ENCODE assay signal across 8 cellular contexts in genomic region chr1:241356519-241357365, GRCh38. TPM values are rescaled to one million over a fixed set of nuclear protein-coding genes. Genes with fewer than 3 reads are reported as not detected.
DNase-seq lines count a peak whose midpoint lies in the region; ATAC-seq lines count a peak whose summit lies in the region.

Gene RGS7 (minus strand): TSS chr1:241357205.

- intact Hi-C loops in head of caudate nucleus (cut with DNase I): no loop called here

- CTCF ChIA-PET in activated CD8-positive, alpha-beta memory T cell treated with anti-CD3 and anti-CD28 coated beads, Interleukin-2, amount 10 ng/mL, durations not matched to agents 7 days and 5 days (lab: Charles Lee): no interaction called here

- no peak for DNase-seq in activated CD8-positive, alpha-beta memory T cell treated with anti-CD3 and anti-CD28 coated beads, Interleukin-2, amount 10 ng/mL, durations not matched to agents 7 days and 5 days
- DNase-seq in activated CD8-positive, alpha-beta memory T cell treated with anti-CD3 and anti-CD28 coated beads for 24 hours: no peak
- DNase-seq in NCI-H2029 (lab: John Stamatoyannopoulos, UW): peak; percentile 70
- peak in 41 of 42 donors; percentile 15 to 87 (median 74) for DNase-seq in head of caudate nucleus
- peak; percentile 72 for DNase-seq in occipital lobe (lab: John Stamatoyannopoulos, UW)
- DNase-seq in NAMALWA (ENCODE audit: low spot score): no peak

- H3K27me3 Mint-ChIP-seq in activated CD8-positive, alpha-beta memory T cell treated with anti-CD3 and anti-CD28 coated beads, Interleukin-2, amount 10 ng/mL, durations not matched to agents 7 days and 5 days: peaks cover 31% of the 10 kb centered on the region
- peaks cover 27% of the 10 kb centered on the region for H3K27me3 Mint-ChIP-seq in activated naive CD8-positive, alpha-beta T cell

- no peak within 1 kb of the TSS for H3K27ac Mint-ChIP-seq in activated CD8-positive, alpha-beta memory T cell treated with anti-CD3 and anti-CD28 coated beads, Interleukin-2, amount 10 ng/mL, durations not matched to agents 7 days and 5 days
- no peak within 1 kb of the TSS for H3K27ac Mint-ChIP-seq in activated naive CD8-positive, alpha-beta T cell

- ATAC-seq in activated CD8-positive, alpha-beta memory T cell treated with anti-CD3 and anti-CD28 coated beads, Interleukin-2, amount 10 ng/mL, durations not matched to agents 7 days and 5 days: peak; percentile 45
- ATAC-seq in HG02610 (IDR thresholded peaks at IDR 0.05; ENCODE audit: unreplicated experiment): peak; percentile 58

- H3K4me3 Mint-ChIP-seq in activated CD8-positive, alpha-beta memory T cell treated with anti-CD3 and anti-CD28 coated beads, Interleukin-2, amount 10 ng/mL, durations not matched to agents 7 days and 5 days: no peak within 1 kb of the TSS
- H3K4me3 Mint-ChIP-seq in activated naive CD8-positive, alpha-beta T cell: peak within 1 kb of the TSS; percentile 63

- peaks cover 2% of the 10 kb centered on the region for H3K4me1 Mint-ChIP-seq in activated CD8-positive, alpha-beta memory T cell treated with anti-CD3 and anti-CD28 coated beads, Interleukin-2, amount 10 ng/mL, durations not matched to agents 7 days and 5 days
- H3K4me1 Mint-ChIP-seq in activated naive CD8-positive, alpha-beta T cell (ENCODE audit: low read depth): peaks cover 6% of the 10 kb centered on the region

- no peaks in the 10 kb centered on the region for H3K9me3 Mint-ChIP-seq in activated CD8-positive, alpha-beta memory T cell treated with anti-CD3 and anti-CD28 coated beads, Interleukin-2, amount 10 ng/mL, durations not matched to agents 7 days and 5 days (ENCODE audit: low read depth)
- H3K9me3 Mint-ChIP-seq in activated naive CD8-positive, alpha-beta T cell (ENCODE audit: low read depth): no peaks in the 10 kb centered on the region

- no peaks in the 10 kb centered on the region for H3K36me3 Mint-ChIP-seq in activated CD8-positive, alpha-beta memory T cell treated with anti-CD3 and anti-CD28 coated beads, Interleukin-2, amount 10 ng/mL, durations not matched to agents 7 days and 5 days
- no peaks in the 10 kb centered on the region for H3K36me3 Mint-ChIP-seq in activated naive CD8-positive, alpha-beta T cell

RNA-seq across cellular contexts. Expression of gene RGS7, which starts in this region (rescaled TPM):
- total RNA-seq in activated CD8-positive, alpha-beta memory T cell treated with anti-CD3 and anti-CD28 coated beads, Interleukin-2, amount 10 ng/mL, durations not matched to agents 7 days and 5 days: not detected
- total RNA-seq in occipital lobe: 19.7 TPM

Comparison
In these comparisons a context has a peak if more than half of its experiments do, and no peak if none do; other contexts are left out.
1. RNA of gene RGS7 (total RNA-seq): 19.7 TPM in occipital lobe (single experiment); not detected in activated CD8-positive, alpha-beta memory T cell treated with anti-CD3 and anti-CD28 coated beads, Interleukin-2, amount 10 ng/mL, durations not matched to agents 7 days and 5 days; every median in the first group is over 10 times any median in the second.
2. Peak in ATAC-seq in activated CD8-positive, alpha-beta memory T cell treated with anti-CD3 and anti-CD28 coated beads, Interleukin-2, amount 10 ng/mL, durations not matched to agents 7 days and 5 days; RNA of the gene not detected or under 1 TPM.
3. DNase-seq: peak in NCI-H2029 (single experiment), head of caudate nucleus (41 of 42) and occipital lobe (single experiment); none in activated CD8-positive, alpha-beta memory T cell treated with anti-CD3 and anti-CD28 coated beads, Interleukin-2, amount 10 ng/mL, durations not matched to agents 7 days and 5 days (single experiment), activated CD8-positive, alpha-beta memory T cell treated with anti-CD3 and anti-CD28 coated beads for 24 hours (single experiment) and NAMALWA (single experiment).